ENCODE assay signal across 7 cellular contexts in the genomic region with DNA sequence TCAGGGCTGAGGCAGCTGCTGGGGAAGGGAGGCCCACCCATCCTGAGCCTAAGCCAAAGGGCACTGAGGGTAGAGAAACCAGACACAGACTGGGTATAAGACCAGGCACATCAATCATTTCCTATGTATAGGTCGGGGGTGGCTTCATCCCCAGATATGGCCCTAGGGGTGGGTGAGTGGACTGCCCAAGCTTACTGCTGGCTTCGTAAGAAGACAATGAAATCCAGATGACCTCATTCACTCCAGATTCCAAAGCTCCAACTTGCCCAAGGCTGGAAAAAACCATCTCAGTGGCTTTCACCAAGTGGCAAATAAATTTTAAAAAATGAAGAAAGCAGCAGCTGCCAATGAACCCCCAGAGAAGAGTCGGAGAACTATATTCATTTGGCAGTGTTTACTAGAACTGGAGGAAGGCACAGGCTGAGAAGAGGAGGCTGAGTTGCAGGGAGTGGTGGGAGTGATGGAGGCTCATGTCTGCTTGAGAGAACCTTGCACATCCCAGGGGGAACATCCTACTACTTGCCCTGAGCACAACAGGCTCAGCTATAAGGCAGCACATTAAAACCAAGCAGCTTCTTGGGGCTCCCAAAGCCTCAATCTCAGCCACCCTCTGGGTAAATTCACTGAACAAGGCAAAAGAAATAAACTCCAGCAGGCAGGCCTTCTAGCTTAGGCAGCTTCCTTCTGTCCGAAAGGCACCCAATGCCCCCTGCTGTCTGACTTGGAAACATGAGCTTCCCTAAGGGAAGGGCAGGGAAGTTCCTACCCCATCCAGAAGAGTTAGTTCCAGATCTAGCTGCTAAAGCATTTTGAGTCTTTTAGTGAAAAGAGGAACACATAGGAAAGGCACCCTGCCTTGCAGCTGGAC. TPM values are rescaled to one million over a fixed set of nuclear protein-coding genes. Genes with fewer than 3 reads are reported as not detected.
DNase-seq lines count a peak whose midpoint lies in the region; ATAC-seq and TF ChIP-seq lines count a peak whose summit lies in the region.

No MANE protein-coding gene starts in this region.

- no peak overlapping the region for H3K9ac ChIP-seq in OCI-LY3 (ENCODE audit: low read length)

- H3K9me3 Mint-ChIP-seq in activated CD8-positive, alpha-beta T cell treated with anti-CD3 and anti-CD28 coated beads, Interleukin-2, amount 10 ng/mL, durations not matched to agents 7 days and 5 days (ENCODE audit: insufficient read depth), result no peaks in the 10 kb centered on the region

- H3K4me1 Mint-ChIP-seq in activated CD8-positive, alpha-beta T cell treated with anti-CD3 and anti-CD28 coated beads, Interleukin-2, amount 10 ng/mL, durations not matched to agents 7 days and 5 days (ENCODE audit: low read depth), result no peaks in the 10 kb centered on the region

- POLR2A ChIA-PET in activated CD8-positive, alpha-beta T cell treated with anti-CD3 and anti-CD28 coated beads, Interleukin-2, amount 10 ng/mL, durations not matched to agents 7 days and 5 days (lab: Charles Lee), result interaction anchor here (1.0 kb wide), 1 partner anchor 10 kb away, joined by 5 read pairs; no protein-coding TSS in a partner anchor

- H3K27ac ChIP-seq in OCI-LY3 (ENCODE audit: low read length) (no peak overlapping the region), muscle layer of duodenum (ENCODE audit: low read length) (peak overlapping the region; percentile 56)

- peaks cover 46% of the 10 kb centered on the region for H3K36me3 Mint-ChIP-seq in activated CD8-positive, alpha-beta T cell treated with anti-CD3 and anti-CD28 coated beads, Interleukin-2, amount 10 ng/mL, durations not matched to agents 7 days and 5 days (ENCODE audit: low read depth)

- no peaks in the 10 kb centered on the region for H3K27me3 Mint-ChIP-seq in activated CD8-positive, alpha-beta T cell treated with anti-CD3 and anti-CD28 coated beads, Interleukin-2, amount 10 ng/mL, durations not matched to agents 7 days and 5 days (ENCODE audit: low read depth)

- no peaks in the 10 kb centered on the region for H3K79me2 ChIP-seq in OCI-LY3 (ENCODE audit: low read length)

- H3K27ac Mint-ChIP-seq in activated CD8-positive, alpha-beta T cell treated with anti-CD3 and anti-CD28 coated beads, Interleukin-2, amount 10 ng/mL, durations not matched to agents 7 days and 5 days, result no peak overlapping the region

- no peak overlapping the region for H3K4me2 ChIP-seq in OCI-LY3 (ENCODE audit: low read length)

- H3K4me1 ChIP-seq in OCI-LY3 (ENCODE audit: low read length) (no peaks in the 10 kb centered on the region), muscle layer of duodenum (ENCODE audit: control insufficient read depth in 1 of 2, insufficient read depth in 2 of 2, low read length in 2 of 2) (peaks cover 6 to 38% of the 10 kb centered on the region in 2 donors)

- H3K4me3 Mint-ChIP-seq in activated CD8-positive, alpha-beta T cell treated with anti-CD3 and anti-CD28 coated beads, Interleukin-2, amount 10 ng/mL, durations not matched to agents 7 days and 5 days, result no peak overlapping the region

- ATAC-seq in HG03095 (IDR thresholded peaks at IDR 0.05; ENCODE audit: unreplicated experiment), result no peak
- no peak for ATAC-seq in activated CD8-positive, alpha-beta T cell treated with anti-CD3 and anti-CD28 coated beads, Interleukin-2, amount 10 ng/mL, durations not matched to agents 7 days and 5 days

- TF ChIP-seq CTCF in GM12873 (IDR thresholded peaks at IDR 0.05; ENCODE audit: insufficient read depth, low read depth, low read length, missing control alignments), result peak; percentile 30
- peak; percentile 49 for TF ChIP-seq CTCF in OCI-LY3 (IDR thresholded peaks at IDR 0.05; ENCODE audit: low read depth, low read length)
- peak; percentile 69 for TF ChIP-seq CTCF in epithelial cell of esophagus (IDR thresholded peaks at IDR 0.05; ENCODE audit: insufficient read depth, low read depth, low read length, missing control alignments)

- peak; percentile 84 for DNase-seq in epithelial cell of esophagus (ENCODE audit: low read depth)
- DNase-seq in activated CD8-positive, alpha-beta T cell treated with anti-CD3 and anti-CD28 coated beads, Interleukin-2, amount 10 ng/mL, durations not matched to agents 7 days and 5 days, result no peak
- no peak for DNase-seq in NCI-H2081 treated with DMSO at 0.1 percent for 48 hours (lab: John Stamatoyannopoulos, UW)

- H3K4me3 ChIP-seq in OCI-LY3 (ENCODE audit: low read length), result no peak overlapping the region
- no peak overlapping the region for H3K4me3 ChIP-seq in epithelial cell of esophagus (ENCODE audit: low read length)
- no peak overlapping the region for H3K4me3 ChIP-seq in muscle layer of duodenum (ENCODE audit: low read depth in 1 of 2, low read length in 2 of 2)

- H3K9me3 ChIP-seq in OCI-LY3 (ENCODE audit: insufficient read depth, low read length) (no peaks in the 10 kb centered on the region), muscle layer of duodenum (ENCODE audit: control insufficient read depth in 1 of 2, low read length in 2 of 2) (no peaks in the 10 kb centered on the region)

- CTCF ChIA-PET in activated CD8-positive, alpha-beta T cell treated with anti-CD3 and anti-CD28 coated beads, Interleukin-2, amount 10 ng/mL, durations not matched to agents 7 days and 5 days (lab: Charles Lee), result interaction anchor here (1.0 to 4.9 kb wide), 10 partner anchors 9 to 172 kb away, joined by 3 to 27 read pairs (median 6); no protein-coding TSS in a partner anchor

- H4K20me1 ChIP-seq in OCI-LY3 (ENCODE audit: insufficient read depth, low read length), result no peaks in the 10 kb centered on the region; the same call in 1 of the 2 replicates

- H2AFZ ChIP-seq in OCI-LY3 (ENCODE audit: low read depth, low read length), result no peak overlapping the region

- H3K27me3 ChIP-seq in OCI-LY3 (ENCODE audit: low read depth, low read length) (no peaks in the 10 kb centered on the region), muscle layer of duodenum (ENCODE audit: low read depth, low read length) (no peaks in the 10 kb centered on the region)

- H3K36me3 ChIP-seq in OCI-LY3 (replicated peaks; ENCODE audit: low read depth, low read length) (peaks cover 87% of the 10 kb centered on the region), muscle layer of duodenum (ENCODE audit: control insufficient read depth in 1 of 2, insufficient read depth in 2 of 2, low read length in 2 of 2) (peaks cover 76 to 77% of the 10 kb centered on the region in 2 donors)

RNA-seq across cellular contexts. Expression of gene PEA15, which starts 14.1 kb away (rescaled TPM):
- total RNA-seq in activated CD8-positive, alpha-beta T cell treated with anti-CD3 and anti-CD28 coated beads, Interleukin-2, amount 10 ng/mL, durations not matched to agents 7 days and 5 days, result 10 to 100 TPM; 27.3 to 35.2 TPM

RNA-seq across cellular contexts. Expression of gene CASQ1, which starts 28.9 kb away (rescaled TPM):
- not detected for total RNA-seq in activated CD8-positive, alpha-beta T cell treated with anti-CD3 and anti-CD28 coated beads, Interleukin-2, amount 10 ng/mL, durations not matched to agents 7 days and 5 days

RNA-seq across cellular contexts. Expression of gene DCAF8, which starts 43.1 kb away (rescaled TPM):
- 10 to 100 TPM; 81.9 to 85.9 TPM for total RNA-seq in activated CD8-positive, alpha-beta T cell treated with anti-CD3 and anti-CD28 coated beads, Interleukin-2, amount 10 ng/mL, durations not matched to agents 7 days and 5 days
